10 cellular contexts compared by ENCODE assay signal in genomic region chr18:59269563-59270214, GRCh38. TPM values are rescaled to one million over a fixed set of nuclear protein-coding genes. Genes with fewer than 3 reads are reported as not detected.
DNase-seq lines count a peak whose midpoint lies in the region; ATAC-seq and TF ChIP-seq lines count a peak whose summit lies in the region.
"Had no signal": no experiment of that assay in that cellular context is flagged by ENCODE, and none has a peak within 500 bp of the region (broad histone marks: within the 10 kb centered on the region; RNA-seq: fewer than 3 reads in every experiment).

No MANE protein-coding gene starts in this region.

- H3K27ac Mint-ChIP-seq in stimulated activated naive CD8-positive, alpha-beta T cell treated with anti-CD3 and anti-CD28 coated beads, Interleukin-15, Interleukin-2, amounts not matched to agents 100 ng/mL and 50 ng/mL, for 24 hours, result no peak overlapping the region
- no peak overlapping the region for H3K27ac Mint-ChIP-seq in activated naive CD8-positive, alpha-beta T cell treated with anti-CD3 and anti-CD28 coated beads, Interleukin-2, amount 10 ng/mL, durations not matched to agents 7 days and 5 days
- no peak overlapping the region for H3K27ac Mint-ChIP-seq in mesothelial cell of epicardium

- no peak for DNase-seq in stimulated activated naive CD8-positive, alpha-beta T cell treated with anti-CD3 and anti-CD28 coated beads, Interleukin-15, Interleukin-2, amounts not matched to agents 100 U/mL and 50 U/mL, for 24 hours
- no peak for DNase-seq in activated naive CD8-positive, alpha-beta T cell treated with anti-CD3 and anti-CD28 coated beads, Interleukin-2, amount 10 ng/mL, durations not matched to agents 7 days and 5 days
- DNase-seq in mesothelial cell of epicardium (ENCODE audit: low spot score in 2 of 2, unreplicated experiment in 2 of 2) (no peak), NCI-H1930 (lab: John Stamatoyannopoulos, UW) (no peak), amniotic stem cell (lab: John Stamatoyannopoulos, UW) (no peak), foreskin fibroblast (no peak)
- DNase-seq: aorta had no signal

- peaks cover 25% of the 10 kb centered on the region for H3K4me1 Mint-ChIP-seq in stimulated activated naive CD8-positive, alpha-beta T cell treated with anti-CD3 and anti-CD28 coated beads, Interleukin-15, Interleukin-2, amounts not matched to agents 100 ng/mL and 50 ng/mL, for 24 hours (ENCODE audit: low read depth)
- peaks cover 16% of the 10 kb centered on the region for H3K4me1 Mint-ChIP-seq in activated naive CD8-positive, alpha-beta T cell treated with anti-CD3 and anti-CD28 coated beads, Interleukin-2, amount 10 ng/mL, durations not matched to agents 7 days and 5 days
- peaks cover 24% of the 10 kb centered on the region for H3K4me1 Mint-ChIP-seq in mesothelial cell of epicardium

- no peaks in the 10 kb centered on the region for H3K9me3 Mint-ChIP-seq in stimulated activated naive CD8-positive, alpha-beta T cell treated with anti-CD3 and anti-CD28 coated beads, Interleukin-15, Interleukin-2, amounts not matched to agents 100 ng/mL and 50 ng/mL, for 24 hours
- H3K9me3 Mint-ChIP-seq in activated naive CD8-positive, alpha-beta T cell treated with anti-CD3 and anti-CD28 coated beads, Interleukin-2, amount 10 ng/mL, durations not matched to agents 7 days and 5 days, result no peaks in the 10 kb centered on the region
- no peaks in the 10 kb centered on the region for H3K9me3 Mint-ChIP-seq in mesothelial cell of epicardium

- peak overlapping the region; percentile 60 for H3K4me3 Mint-ChIP-seq in stimulated activated naive CD8-positive, alpha-beta T cell treated with anti-CD3 and anti-CD28 coated beads, Interleukin-15, Interleukin-2, amounts not matched to agents 100 ng/mL and 50 ng/mL, for 24 hours
- H3K4me3 Mint-ChIP-seq in activated naive CD8-positive, alpha-beta T cell treated with anti-CD3 and anti-CD28 coated beads, Interleukin-2, amount 10 ng/mL, durations not matched to agents 7 days and 5 days, result peak overlapping the region; percentile 33
- H3K4me3 Mint-ChIP-seq in mesothelial cell of epicardium, result peak overlapping the region; percentile 52

- no peak overlapping the region for H3K4me3 ChIP-seq in foreskin fibroblast (ENCODE audit: low read depth in 1 of 2, low read length in 2 of 2)

- POLR2A ChIA-PET in activated naive CD8-positive, alpha-beta T cell treated with anti-CD3 and anti-CD28 coated beads, Interleukin-2, amount 10 ng/mL, durations not matched to agents 7 days and 5 days (lab: Charles Lee), result no interaction called here

- TF ChIP-seq CTCF in mesothelial cell of epicardium (IDR thresholded peaks at IDR 0.05; ENCODE audit: unreplicated experiment) (no peak), foreskin fibroblast (IDR thresholded peaks at IDR 0.05; ENCODE audit: low read depth, low read length) (no peak)

- H3K36me3 Mint-ChIP-seq in stimulated activated naive CD8-positive, alpha-beta T cell treated with anti-CD3 and anti-CD28 coated beads, Interleukin-15, Interleukin-2, amounts not matched to agents 100 ng/mL and 50 ng/mL, for 24 hours (ENCODE audit: low read depth), result no peaks in the 10 kb centered on the region
- H3K36me3 Mint-ChIP-seq in activated naive CD8-positive, alpha-beta T cell treated with anti-CD3 and anti-CD28 coated beads, Interleukin-2, amount 10 ng/mL, durations not matched to agents 7 days and 5 days, result peaks cover 2% of the 10 kb centered on the region
- H3K36me3 Mint-ChIP-seq in mesothelial cell of epicardium, result no peaks in the 10 kb centered on the region

- peaks cover 82% of the 10 kb centered on the region for H3K27me3 Mint-ChIP-seq in stimulated activated naive CD8-positive, alpha-beta T cell treated with anti-CD3 and anti-CD28 coated beads, Interleukin-15, Interleukin-2, amounts not matched to agents 100 ng/mL and 50 ng/mL, for 24 hours
- peaks cover 85% of the 10 kb centered on the region for H3K27me3 Mint-ChIP-seq in activated naive CD8-positive, alpha-beta T cell treated with anti-CD3 and anti-CD28 coated beads, Interleukin-2, amount 10 ng/mL, durations not matched to agents 7 days and 5 days
- peaks cover 92% of the 10 kb centered on the region for H3K27me3 Mint-ChIP-seq in mesothelial cell of epicardium (ENCODE audit: low read depth)

- no peak for ATAC-seq in stimulated activated naive CD8-positive, alpha-beta T cell treated with anti-CD3 and anti-CD28 coated beads, Interleukin-15, Interleukin-2, amounts not matched to agents 100 U/mL and 50 U/mL, for 24 hours
- ATAC-seq in activated naive CD8-positive, alpha-beta T cell treated with anti-CD3 and anti-CD28 coated beads, Interleukin-2, amount 10 ng/mL, durations not matched to agents 7 days and 5 days (ENCODE audit: low read depth), result no peak
- ATAC-seq in GM18858 (IDR thresholded peaks at IDR 0.05; ENCODE audit: unreplicated experiment), result no peak

RNA-seq across cellular contexts. Expression of gene RAX, which starts 3.6 kb away (rescaled TPM):
- total RNA-seq in activated naive CD8-positive, alpha-beta T cell treated with anti-CD3 and anti-CD28 coated beads, Interleukin-2, amount 10 ng/mL, durations not matched to agents 7 days and 5 days, result not detected
- total RNA-seq in mesothelial cell of epicardium, result not detected in 3 replicates
- total RNA-seq: aorta, right atrium auricular region had no signal

RNA-seq across cellular contexts. Expression of gene CPLX4, which starts 48.8 kb away (rescaled TPM):
- total RNA-seq in activated naive CD8-positive, alpha-beta T cell treated with anti-CD3 and anti-CD28 coated beads, Interleukin-2, amount 10 ng/mL, durations not matched to agents 7 days and 5 days, result not detected
- not detected in 3 replicates for total RNA-seq in mesothelial cell of epicardium
- total RNA-seq: aorta, right atrium auricular region had no signal

RNA-seq across cellular contexts. Expression of gene GRP, which starts 49.7 kb away (rescaled TPM):
- total RNA-seq in activated naive CD8-positive, alpha-beta T cell treated with anti-CD3 and anti-CD28 coated beads, Interleukin-2, amount 10 ng/mL, durations not matched to agents 7 days and 5 days, result not detected
- total RNA-seq in mesothelial cell of epicardium, result not detected in 3 replicates
- total RNA-seq: aorta, right atrium auricular region had no signal
